ENCODE assay signal across 8 cellular contexts in the genomic region with DNA sequence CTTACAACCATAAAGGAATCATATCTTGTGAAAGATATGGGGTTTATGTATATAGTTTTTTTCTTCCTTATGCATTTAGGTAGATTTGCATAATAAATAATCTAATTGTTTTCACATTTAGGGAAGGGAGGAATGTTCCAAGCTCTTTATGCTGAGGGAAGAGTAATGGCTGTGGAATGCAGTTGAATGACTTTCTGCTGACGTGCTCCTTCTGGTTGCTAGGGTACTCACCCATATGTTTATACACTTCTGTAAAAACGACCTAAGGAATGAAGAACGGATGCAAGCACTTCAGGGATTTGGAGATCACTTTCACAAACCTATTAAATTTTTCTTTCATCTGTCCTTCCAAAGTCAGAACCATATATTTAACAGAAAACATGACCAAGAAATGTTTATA. TPM values are rescaled to one million over a fixed set of nuclear protein-coding genes. Genes with fewer than 3 reads are reported as not detected.
DNase-seq lines count a peak whose midpoint lies in the region; ATAC-seq and TF ChIP-seq lines count a peak whose summit lies in the region.

No MANE protein-coding gene starts in this region.

- no peak overlapping the region for H2AFZ ChIP-seq in PC-9

- peaks cover 47% of the 10 kb centered on the region for H3F3A ChIP-seq in PC-9 (ENCODE audit: insufficient read depth, low read depth)

- BruUV-seq in PC-9 (replicated peaks; lab: Mats Ljungman, UMichigan), result no TSS peak

- no peaks in the 10 kb centered on the region for H3K79me2 ChIP-seq in PC-9 (ENCODE audit: low read depth)

- peak; percentile 74 to 97 for DNase-seq in PC-9
- peak; percentile 98 for DNase-seq in fibroblast of pulmonary artery (ENCODE audit: low read depth)
- DNase-seq in osteocyte (ENCODE audit: extremely low spot score, unreplicated experiment), result no peak
- no peak for DNase-seq in activated naive CD4-positive, alpha-beta T cell treated with anti-CD3 and anti-CD28 coated beads, Interleukin-2, amount 10 ng/mL, durations not matched to agents 7 days and 5 days
- no peak for DNase-seq in activated T-cell treated with anti-CD3 and anti-CD28 coated beads, Interleukin-2, amount 50 U/mL, for 72 hours

- no peaks in the 10 kb centered on the region for H3K9me3 Mint-ChIP-seq in osteocyte (ENCODE audit: unreplicated experiment)
- no peaks in the 10 kb centered on the region for H3K9me3 Mint-ChIP-seq in activated naive CD4-positive, alpha-beta T cell treated with anti-CD3 and anti-CD28 coated beads, Interleukin-2, amount 10 ng/mL, durations not matched to agents 7 days and 5 days
- no peaks in the 10 kb centered on the region for H3K9me3 Mint-ChIP-seq in activated T-cell treated with anti-CD3 and anti-CD28 coated beads, Interleukin-2, amount 50 U/mL, for 72 hours

- CTCF ChIA-PET in PC-9 (lab: Charles Lee), result no interaction called here
- CTCF ChIA-PET in activated naive CD4-positive, alpha-beta T cell treated with anti-CD3 and anti-CD28 coated beads, Interleukin-2, amount 10 ng/mL, durations not matched to agents 7 days and 5 days (lab: Charles Lee), result no interaction called here

- no peaks in the 10 kb centered on the region for H3K27me3 ChIP-seq in PC-9 (ENCODE audit: insufficient read depth, low read depth)

- H3K9me3 ChIP-seq in ES-I3 (ENCODE audit: control insufficient read depth, insufficient read depth, low read length) (no peaks in the 10 kb centered on the region), PC-9 (ENCODE audit: insufficient read depth, low read depth) (no peaks in the 10 kb centered on the region)

- no peak for TF ChIP-seq CTCF in PC-9 (conservative IDR thresholded peaks at IDR 0.05)
- no peak for TF ChIP-seq CTCF in fibroblast of pulmonary artery (IDR thresholded peaks at IDR 0.05; ENCODE audit: low read length, missing control alignments)
- no peak for TF ChIP-seq CTCF in osteocyte (IDR thresholded peaks at IDR 0.05)

- H3K9ac ChIP-seq in ES-I3 (ENCODE audit: low read depth, low read length), result peak overlapping the region; percentile 18; the same call in 1 of the 2 replicates

- POLR2A ChIA-PET in PC-9 (lab: Charles Lee; ENCODE audit: unreplicated experiment), result interaction anchor here (0.6 to 1.0 kb wide), 4 partner anchors 16 to 696 kb away, joined by 3 to 12 read pairs (median 5); no protein-coding TSS in a partner anchor

- ATAC-seq in HG02870 (IDR thresholded peaks at IDR 0.05; ENCODE audit: unreplicated experiment) (no peak), HG03460 (IDR thresholded peaks at IDR 0.05; ENCODE audit: unreplicated experiment) (no peak)
- ATAC-seq in activated T-cell treated with anti-CD3 and anti-CD28 coated beads, Interleukin-2, amount 50 U/mL, for 72 hours (replicated peaks in 1 of 2), result no peak

- H4K20me1 ChIP-seq in PC-9 (ENCODE audit: insufficient read depth), result no peaks in the 10 kb centered on the region

- H3K4me3 Mint-ChIP-seq in osteocyte (ENCODE audit: unreplicated experiment), result no peak overlapping the region
- H3K4me3 Mint-ChIP-seq in activated naive CD4-positive, alpha-beta T cell treated with anti-CD3 and anti-CD28 coated beads, Interleukin-2, amount 10 ng/mL, durations not matched to agents 7 days and 5 days, result no peak overlapping the region
- no peak overlapping the region for H3K4me3 Mint-ChIP-seq in activated T-cell treated with anti-CD3 and anti-CD28 coated beads, Interleukin-2, amount 50 U/mL, for 72 hours

- no peaks in the 10 kb centered on the region for H3K27me3 Mint-ChIP-seq in osteocyte (ENCODE audit: unreplicated experiment)
- peaks cover 11% of the 10 kb centered on the region for H3K27me3 Mint-ChIP-seq in activated naive CD4-positive, alpha-beta T cell treated with anti-CD3 and anti-CD28 coated beads, Interleukin-2, amount 10 ng/mL, durations not matched to agents 7 days and 5 days
- no peaks in the 10 kb centered on the region for H3K27me3 Mint-ChIP-seq in activated T-cell treated with anti-CD3 and anti-CD28 coated beads, Interleukin-2, amount 50 U/mL, for 72 hours (ENCODE audit: low read depth)

- no peaks in the 10 kb centered on the region for H3K36me3 Mint-ChIP-seq in osteocyte (ENCODE audit: unreplicated experiment)
- H3K36me3 Mint-ChIP-seq in activated naive CD4-positive, alpha-beta T cell treated with anti-CD3 and anti-CD28 coated beads, Interleukin-2, amount 10 ng/mL, durations not matched to agents 7 days and 5 days, result no peaks in the 10 kb centered on the region
- no peaks in the 10 kb centered on the region for H3K36me3 Mint-ChIP-seq in activated T-cell treated with anti-CD3 and anti-CD28 coated beads, Interleukin-2, amount 50 U/mL, for 72 hours (ENCODE audit: insufficient read depth in 2 of 2)

- intact Hi-C loops in PC-9 (cut with micrococcal nuclease; ENCODE audit: unreplicated experiment), result loop anchor here (1.0 to 2.0 kb wide), 6 partner anchors 11 to 309 kb away; partner anchors contain the start of gene TWSG1

- no peaks in the 10 kb centered on the region for H3K9me2 ChIP-seq in PC-9 (ENCODE audit: insufficient read depth)

- H3K4me1 ChIP-seq in ES-I3 (ENCODE audit: insufficient read depth, low read length), result peaks cover 39% of the 10 kb centered on the region
- H3K4me1 ChIP-seq in PC-9 (replicated peaks; ENCODE audit: insufficient read depth), result peaks cover 52% of the 10 kb centered on the region

- H3K36me3 ChIP-seq in ES-I3 (ENCODE audit: insufficient read depth, low read length), result no peaks in the 10 kb centered on the region
- no peaks in the 10 kb centered on the region for H3K36me3 ChIP-seq in PC-9 (ENCODE audit: low read depth)

- H3K4me2 ChIP-seq in PC-9, result peak overlapping the region; percentile 57

- peak overlapping the region; percentile 98 for H3K27ac Mint-ChIP-seq in osteocyte (ENCODE audit: unreplicated experiment)
- no peak overlapping the region for H3K27ac Mint-ChIP-seq in activated naive CD4-positive, alpha-beta T cell treated with anti-CD3 and anti-CD28 coated beads, Interleukin-2, amount 10 ng/mL, durations not matched to agents 7 days and 5 days
- H3K27ac Mint-ChIP-seq in activated T-cell treated with anti-CD3 and anti-CD28 coated beads, Interleukin-2, amount 50 U/mL, for 72 hours, result no peak overlapping the region

- H3K27ac ChIP-seq in PC-9, result peak overlapping the region; percentile 84

- H3K4me1 Mint-ChIP-seq in osteocyte (ENCODE audit: unreplicated experiment), result peaks cover 64% of the 10 kb centered on the region
- H3K4me1 Mint-ChIP-seq in activated naive CD4-positive, alpha-beta T cell treated with anti-CD3 and anti-CD28 coated beads, Interleukin-2, amount 10 ng/mL, durations not matched to agents 7 days and 5 days, result no peaks in the 10 kb centered on the region
- H3K4me1 Mint-ChIP-seq in activated T-cell treated with anti-CD3 and anti-CD28 coated beads, Interleukin-2, amount 50 U/mL, for 72 hours (ENCODE audit: low read depth), result no peaks in the 10 kb centered on the region

- H3K4me3 ChIP-seq in PC-9, result peak overlapping the region; percentile 13; the same call in 1 of the 2 replicates
- H3K4me3 ChIP-seq in fibroblast of pulmonary artery (replicated peaks; ENCODE audit: low read depth, low read length), result no peak overlapping the region

RNA-seq across cellular contexts. Expression of gene PPP4R1, which starts 29.2 kb away (rescaled TPM):
- 157 and 167 TPM in 2 replicates for total RNA-seq in PC-9 (2021)
- total RNA-seq in osteocyte, result 131 and 140 TPM in 2 replicates
- total RNA-seq in activated T-cell treated with anti-CD3 and anti-CD28 coated beads, Interleukin-2, amount 50 U/mL, for 72 hours, result 10 to 100 TPM; 17.5 to 23.7 TPM

Comparison
In these comparisons a context has a peak if more than half of its experiments do, and no peak if none do; other contexts are left out.
1. DNase-seq: peak in PC-9 (2 of 2) and fibroblast of pulmonary artery (single experiment); none in osteocyte (single experiment), activated naive CD4-positive, alpha-beta T cell treated with anti-CD3 and anti-CD28 coated beads, Interleukin-2, amount 10 ng/mL, durations not matched to agents 7 days and 5 days (single experiment) and activated T-cell treated with anti-CD3 and anti-CD28 coated beads, Interleukin-2, amount 50 U/mL, for 72 hours (0 of 2).